Comparison of ENCODE assay signal across 9 cellular contexts in genomic region chr20:48818481-48818987, GRCh38. TPM values are rescaled to one million over a fixed set of nuclear protein-coding genes. Genes with fewer than 3 reads are reported as not detected.
DNase-seq lines count a peak whose midpoint lies in the region; ATAC-seq, FAIRE-seq and TF ChIP-seq lines count a peak whose summit lies in the region.
"Had no signal": no experiment of that assay in that cellular context is flagged by ENCODE, and none has a peak within 500 bp of the region (broad histone marks: within the 10 kb centered on the region; RNA-seq: fewer than 3 reads in every experiment).

No MANE protein-coding gene starts in this region.

- H3K4me3 ChIP-seq in CD4-positive, alpha-beta memory T cell (ENCODE audit: low read length in 2 of 2) = peak overlapping the region; percentile 37 to 57
- H3K4me3 ChIP-seq in smooth muscle cell (no peak overlapping the region), gastroesophageal sphincter (no peak overlapping the region)

- TF ChIP-seq POLR2A in Raji (IDR thresholded peaks at IDR 0.05; ENCODE audit: insufficient read depth, low read depth, low read length) = peak; percentile 59; the same call in 1 of the 2 replicates
- no peak for TF ChIP-seq POLR2A in gastroesophageal sphincter (IDR thresholded peaks at IDR 0.05)

- H3F3A ChIP-seq in smooth muscle cell (ENCODE audit: low read depth) = no peaks in the 10 kb centered on the region

- H3K9ac ChIP-seq in smooth muscle cell (ENCODE audit: low read depth) = no peak overlapping the region

- peaks cover 4% of the 10 kb centered on the region for H3K36me3 ChIP-seq in CD4-positive, alpha-beta memory T cell (ENCODE audit: insufficient read depth, low read length)
- no peaks in the 10 kb centered on the region for H3K36me3 ChIP-seq in smooth muscle cell (ENCODE audit: low read depth)
- H3K36me3 ChIP-seq in gastroesophageal sphincter = no peaks in the 10 kb centered on the region

- WGBS in smooth muscle cell (ENCODE audit: low lambda C conversion rate) = 71% methylated on average over 11 of the region's 11 CpGs
- WGBS in gastroesophageal sphincter (ENCODE audit: low coverage in 1 of 2), 2 donors = 63% methylated on average over 5 to 10 of the region's 11 CpGs

- no peaks in the 10 kb centered on the region for H3K27me3 Mint-ChIP-seq in CD4-positive, alpha-beta memory T cell
- peaks cover 2% of the 10 kb centered on the region for H3K27me3 Mint-ChIP-seq in endothelial cell (ENCODE audit: unreplicated experiment)

- H3K4me1 Mint-ChIP-seq in CD4-positive, alpha-beta memory T cell = peaks cover 0 to 75% (median 33%) of the 10 kb centered on the region in 4 donors
- peaks cover 51% of the 10 kb centered on the region for H3K4me1 Mint-ChIP-seq in endothelial cell (ENCODE audit: unreplicated experiment)

- peak overlapping the region; percentile 84 to 99 (median 95) for H3K4me3 Mint-ChIP-seq in CD4-positive, alpha-beta memory T cell
- H3K4me3 Mint-ChIP-seq in endothelial cell (ENCODE audit: unreplicated experiment) = peak overlapping the region; percentile 17

- no peak overlapping the region for H2AFZ ChIP-seq in smooth muscle cell (ENCODE audit: low read depth)

- H3K4me2 ChIP-seq in smooth muscle cell = no peak overlapping the region

- no peaks in the 10 kb centered on the region for H4K20me1 ChIP-seq in smooth muscle cell (ENCODE audit: low read depth)

- H3K9me3 ChIP-seq in CD4-positive, alpha-beta memory T cell (ENCODE audit: control insufficient read depth in 1 of 2, low read length in 2 of 2) = no peaks in the 10 kb centered on the region
- H3K9me3 ChIP-seq in smooth muscle cell (replicated peaks; ENCODE audit: low read depth) (no peaks in the 10 kb centered on the region), gastroesophageal sphincter (no peaks in the 10 kb centered on the region)

- H3K4me1 ChIP-seq in CD4-positive, alpha-beta memory T cell (ENCODE audit: insufficient read depth, low read length) = peaks cover 99% of the 10 kb centered on the region
- H3K4me1 ChIP-seq in smooth muscle cell (ENCODE audit: low read depth) (no peaks in the 10 kb centered on the region), gastroesophageal sphincter (peaks cover 0 to 35% (median 0%) of the 10 kb centered on the region in 3 donors)

- TF ChIP-seq CTCF in endothelial cell (IDR thresholded peaks at IDR 0.05; ENCODE audit: unreplicated experiment) (no peak), smooth muscle cell (IDR thresholded peaks at IDR 0.05; ENCODE audit: borderline replicate concordance, insufficient read depth, poor library complexity, severe bottlenecking) (no peak), gastroesophageal sphincter (IDR thresholded peaks at IDR 0.05) (no peak)

- no peak for TF ChIP-seq EP300 in gastroesophageal sphincter (IDR thresholded peaks at IDR 0.05)

- peak overlapping the region in 2 of 7 donors; percentile 97 to 98 for H3K27ac Mint-ChIP-seq in CD4-positive, alpha-beta memory T cell
- H3K27ac Mint-ChIP-seq in endothelial cell (ENCODE audit: unreplicated experiment) = no peak overlapping the region

- H3K79me2 ChIP-seq in smooth muscle cell (ENCODE audit: low read depth) = no peaks in the 10 kb centered on the region

- H3K36me3 Mint-ChIP-seq in CD4-positive, alpha-beta memory T cell = peaks cover 6 to 25% of the 10 kb centered on the region in 2 donors
- peaks cover 47% of the 10 kb centered on the region for H3K36me3 Mint-ChIP-seq in endothelial cell (ENCODE audit: low read depth, unreplicated experiment)

- H3K27ac ChIP-seq in CD4-positive, alpha-beta memory T cell (ENCODE audit: low read depth, low read length) = peak overlapping the region; percentile 75
- H3K27ac ChIP-seq in smooth muscle cell (ENCODE audit: low read depth) (no peak overlapping the region), gastroesophageal sphincter (no peak overlapping the region)

- ATAC-seq in GM21526 (IDR thresholded peaks at IDR 0.05; ENCODE audit: low FRiP score, unreplicated experiment) (no peak), gastroesophageal sphincter (no peak)

- FAIRE-seq in GM19239 (lab: Jason Lieb, UNC) = peak; percentile 72

- intact Hi-C loops in CD4-positive, alpha-beta memory T cell (cut with micrococcal nuclease) = loop anchor here (1.0 kb wide), 1 partner anchor 58 kb away; no protein-coding TSS in a partner anchor

- no peaks in the 10 kb centered on the region for H3K27me3 ChIP-seq in CD4-positive, alpha-beta memory T cell (ENCODE audit: insufficient read depth, low read length)
- H3K27me3 ChIP-seq in smooth muscle cell (ENCODE audit: low read depth) (peaks cover 6% of the 10 kb centered on the region), gastroesophageal sphincter (peaks cover 15% of the 10 kb centered on the region)

- H3K9me3 Mint-ChIP-seq in CD4-positive, alpha-beta memory T cell = no peaks in the 10 kb centered on the region
- no peaks in the 10 kb centered on the region for H3K9me3 Mint-ChIP-seq in endothelial cell (ENCODE audit: unreplicated experiment)

- CTCF ChIA-PET in CD4-positive, alpha-beta memory T cell (lab: Charles Lee; ENCODE audit: partially characterized antibody) = interaction anchor here (1.1 to 1.3 kb wide), 2 partner anchors 11 to 101 kb away, joined by 3 read pairs; no protein-coding TSS in a partner anchor

- DNase-seq in CD4-positive, alpha-beta memory T cell = peak; percentile 48 to 72 (median 54)
- DNase-seq in GM19239 (ENCODE audit: insufficient read length, low spot score) (peak; percentile 58), endothelial cell (ENCODE audit: low spot score) (no peak), smooth muscle cell (lab: John Stamatoyannopoulos, UW; ENCODE audit: unreplicated experiment) (no peak), epidermal melanocyte (ENCODE audit: insufficient read length, low spot score) (no peak)
- DNase-seq: NCI-H1694 had no signal

- POLR2A ChIA-PET in CD4-positive, alpha-beta memory T cell (lab: Charles Lee; ENCODE audit: partially characterized antibody) = interaction anchor here (0.7 to 3.0 kb wide), 19 partner anchors 9 to 161 kb away, joined by 3 to 65 read pairs (median 5); partner anchors contain the start of gene PREX1

RNA-seq across cellular contexts. Expression of gene PREX1, which starts 9.3 kb away (rescaled TPM):
- total RNA-seq in CD4-positive, alpha-beta memory T cell = 100 to 1,000 TPM; 164 to 165 TPM
- 10 to 100 TPM; 10.6 to 79.6 TPM for polyA plus RNA-seq in CD4-positive, alpha-beta memory T cell
- 248 TPM for total RNA-seq in endothelial cell (ENCODE audit: unreplicated experiment)
- 0.04 and 0.31 TPM in 2 replicates for total RNA-seq in smooth muscle cell
- 0.30 TPM in 1 of 2 replicates, not detected in the other for polyA plus RNA-seq in smooth muscle cell
- 10 to 100 TPM; 16.3 to 35.7 (median 20.0) TPM for total RNA-seq in gastroesophageal sphincter

Comparison
In these comparisons a context has a peak if more than half of its experiments do, and no peak if none do; other contexts are left out.
1. DNase-seq: peak in CD4-positive, alpha-beta memory T cell (5 of 5) and GM19239 (single experiment); none in endothelial cell (single experiment), smooth muscle cell (single experiment) and epidermal melanocyte (single experiment).
2. H3K4me3 ChIP-seq: peak in CD4-positive, alpha-beta memory T cell (2 of 2); none in smooth muscle cell (single experiment) and gastroesophageal sphincter (0 of 2).
3. RNA of gene PREX1, which starts 9.3 kb away (total RNA-seq): 248 TPM in endothelial cell (single experiment), 164 to 165 TPM in CD4-positive, alpha-beta memory T cell and 16.3 to 35.7 TPM in gastroesophageal sphincter; 0.04 to 0.31 TPM in smooth muscle cell; every median in the first group is over 10 times any median in the second.